ENCODE assay signal across 1 cellular context in genomic region chr17:38613981-38614779, GRCh38.
A peak's percentile ranks its signal among the peaks of the same experiment; 100 is the strongest.
TF ChIP-seq lines count a peak whose summit lies in the region.

No MANE protein-coding gene starts in this region.

TF ChIP-seq in HepG2, 621 proteins besides CTCF, POLR2A, EP300 and RAD21 (continued from another document and continues in another):
- TF ChIP-seq GRHL1 (CRISPR knock-in tag; conservative IDR thresholded peaks at IDR 0.05) = no peak
- no peak for TF ChIP-seq TBP (CRISPR knock-in tag; IDR thresholded peaks at IDR 0.05)
- peak; percentile 56; the same call in 1 of the 2 replicates for TF ChIP-seq ZNF749 (CRISPR knock-in tag; IDR thresholded peaks at IDR 0.05; ENCODE audit: borderline replicate concordance)
- TF ChIP-seq TARDBP (CRISPR knock-in tag; IDR thresholded peaks at IDR 0.05) = peak; percentile 99; the same call in 1 of the 2 replicates
- no peak for TF ChIP-seq TRIM22 (IDR thresholded peaks at IDR 0.05)
- TF ChIP-seq PLRG1 (conservative IDR thresholded peaks at IDR 0.05) = no peak
- TF ChIP-seq ZNF597 (CRISPR knock-in tag; IDR thresholded peaks at IDR 0.05) = no peak
- TF ChIP-seq YEATS4 (CRISPR knock-in tag; IDR thresholded peaks at IDR 0.05; ENCODE audit: borderline replicate concordance) = peak; percentile 63; the same call in 1 of the 2 replicates
- TF ChIP-seq ZNF337 (CRISPR knock-in tag; IDR thresholded peaks at IDR 0.05; ENCODE audit: borderline replicate concordance, low read depth) = no peak
- peak; percentile 94 for TF ChIP-seq JUN (CRISPR knock-in tag; IDR thresholded peaks at IDR 0.05)
- TF ChIP-seq ZNF570 (CRISPR knock-in tag; IDR thresholded peaks at IDR 0.05; ENCODE audit: borderline replicate concordance) = no peak
- peak; percentile 97 for TF ChIP-seq MIXL1 (CRISPR knock-in tag; IDR thresholded peaks at IDR 0.05)
- TF ChIP-seq ZBTB49 (CRISPR knock-in tag; IDR thresholded peaks at IDR 0.05; ENCODE audit: borderline replicate concordance) = no peak
- peak; percentile 45 for TF ChIP-seq FOXC1 (CRISPR knock-in tag; IDR thresholded peaks at IDR 0.05; ENCODE audit: borderline replicate concordance)
- peak; percentile 99 for TF ChIP-seq SNAI1 (CRISPR knock-in tag; IDR thresholded peaks at IDR 0.05; ENCODE audit: borderline replicate concordance)
- peak; percentile 87 for TF ChIP-seq ZNF264 (CRISPR knock-in tag; IDR thresholded peaks at IDR 0.05)
- TF ChIP-seq JDP2 (CRISPR knock-in tag; IDR thresholded peaks at IDR 0.05; ENCODE audit: borderline replicate concordance) = peak; percentile 59; the same call in 1 of the 2 replicates
- TF ChIP-seq CENPT (CRISPR knock-in tag; IDR thresholded peaks at IDR 0.05; ENCODE audit: low read depth) = no peak
- TF ChIP-seq SATB2 (CRISPR knock-in tag; IDR thresholded peaks at IDR 0.05) = peak; percentile 49; the same call in 1 of the 2 replicates
- TF ChIP-seq ETV6 (CRISPR knock-in tag; conservative IDR thresholded peaks at IDR 0.05) = peak; percentile 94
- TF ChIP-seq ZNF234 (CRISPR knock-in tag; conservative IDR thresholded peaks at IDR 0.05) = no peak; the same call in 1 of the 2 replicates
- TF ChIP-seq MIER2 (CRISPR knock-in tag; IDR thresholded peaks at IDR 0.05) = peak; percentile 89
- TF ChIP-seq U2AF2 (IDR thresholded peaks at IDR 0.05; ENCODE audit: low read depth, low read length) = no peak
- TF ChIP-seq NR2C2 (CRISPR knock-in tag; IDR thresholded peaks at IDR 0.05; ENCODE audit: borderline replicate concordance) = peak; percentile 78; the same call in 1 of the 2 replicates
- TF ChIP-seq ZNF577 (CRISPR knock-in tag; IDR thresholded peaks at IDR 0.05; ENCODE audit: borderline replicate concordance, low read depth) = no peak
- peak; percentile 93 for TF ChIP-seq AKAP8 (CRISPR knock-in tag; IDR thresholded peaks at IDR 0.05)
- TF ChIP-seq ZZZ3 (CRISPR knock-in tag; IDR thresholded peaks at IDR 0.05; ENCODE audit: borderline replicate concordance) = no peak
- no peak for TF ChIP-seq ZUFSP (CRISPR knock-in tag; IDR thresholded peaks at IDR 0.05; ENCODE audit: borderline replicate concordance)
- TF ChIP-seq MED8 (CRISPR knock-in tag; IDR thresholded peaks at IDR 0.05; ENCODE audit: insufficient replicate concordance) = peak; percentile 100
- TF ChIP-seq KDM5B (CRISPR knock-in tag; IDR thresholded peaks at IDR 0.05; ENCODE audit: borderline replicate concordance) = no peak
- no peak for TF ChIP-seq PAF1 (CRISPR knock-in tag; IDR thresholded peaks at IDR 0.05)
- peak; percentile 75; the same call in 1 of the 2 replicates for TF ChIP-seq CHD2 (IDR thresholded peaks at IDR 0.05; ENCODE audit: low read depth, low read length)
- TF ChIP-seq HNRNPL (IDR thresholded peaks at IDR 0.05; ENCODE audit: low read depth, low read length) = no peak; the same call in 1 of the 2 replicates
- no peak for TF ChIP-seq ZNF33A (CRISPR knock-in tag; IDR thresholded peaks at IDR 0.05; ENCODE audit: borderline replicate concordance)
- no peak for TF ChIP-seq ZNF576 (CRISPR knock-in tag; IDR thresholded peaks at IDR 0.05)
- peak; percentile 69; the same call in 1 of the 2 replicates for TF ChIP-seq NFATC3 (CRISPR knock-in tag; IDR thresholded peaks at IDR 0.05)
- no peak; the same call in 1 of the 2 replicates for TF ChIP-seq ZNF839 (CRISPR knock-in tag; IDR thresholded peaks at IDR 0.05; ENCODE audit: borderline replicate concordance)
- no peak for TF ChIP-seq TEAD2 (CRISPR knock-in tag; IDR thresholded peaks at IDR 0.05)
- TF ChIP-seq TEAD3 (CRISPR knock-in tag; optimal IDR thresholded peaks at IDR 0.05; ENCODE audit: borderline replicate concordance) = peak; percentile 99
- TF ChIP-seq ARID4A (CRISPR knock-in tag; IDR thresholded peaks at IDR 0.05; ENCODE audit: borderline replicate concordance) = peak; percentile 63; the same call in 1 of the 2 replicates
- TF ChIP-seq SP140L (CRISPR knock-in tag; IDR thresholded peaks at IDR 0.05; ENCODE audit: borderline replicate concordance) = 0 out of 2 replicates have a peak, but pooled peaks have one; percentile 91
- TF ChIP-seq AHDC1 (CRISPR knock-in tag; IDR thresholded peaks at IDR 0.05; ENCODE audit: borderline replicate concordance) = peak; percentile 97
- peak; percentile 83 for TF ChIP-seq ZNF639 (CRISPR knock-in tag; conservative IDR thresholded peaks at IDR 0.05)
